10 cellular contexts compared by ENCODE assay signal in genomic region chr3:152383136-152383606, GRCh38.
DNase-seq lines count a peak whose midpoint lies in the region; ATAC-seq and TF ChIP-seq lines count a peak whose summit lies in the region.
"Had no signal": no experiment of that assay in that cellular context is flagged by ENCODE, and none has a peak within 500 bp of the region (broad histone marks: within the 10 kb centered on the region; RNA-seq: fewer than 3 reads in every experiment).

No MANE protein-coding gene starts in this region.

- H3K27me3 Mint-ChIP-seq in nephron (ENCODE audit: low read depth) = no peaks in the 10 kb centered on the region

- no peaks in the 10 kb centered on the region for H3K4me1 ChIP-seq in urinary bladder (ENCODE audit: insufficient read depth)

- no peaks in the 10 kb centered on the region for H3K36me3 Mint-ChIP-seq in nephron (ENCODE audit: low read depth)

- H3K4me3 Mint-ChIP-seq in nephron = no peak overlapping the region

- TF ChIP-seq CTCF in coronary artery (IDR thresholded peaks at IDR 0.05) = no peak
- TF ChIP-seq CTCF in nephron (IDR thresholded peaks at IDR 0.05; ENCODE audit: unreplicated experiment in 3 of 3) = no peak

- H3K4me3 ChIP-seq in coronary artery (peak overlapping the region; percentile 40), urinary bladder (ENCODE audit: low read depth, low read length) (peak overlapping the region; percentile 3)

- no peak for DNase-seq in Right ventricle myocardium inferior (ENCODE audit: missing footprints)
- DNase-seq in left cardiac atrium = no peak
- DNase-seq in coronary artery (ENCODE audit: low spot score) = no peak
- no peak for DNase-seq in DMS153 treated with DMSO at 0.1 percent for 48 hours (lab: John Stamatoyannopoulos, UW; ENCODE audit: unreplicated experiment)
- DNase-seq in putamen (ENCODE audit: low spot score) = no peak
- DNase-seq: AML-193, NCI-H1092 had no signal

- H3K9me3 Mint-ChIP-seq in nephron = no peaks in the 10 kb centered on the region

- peak overlapping the region; percentile 12 to 80 (median 59) for H3K27ac Mint-ChIP-seq in nephron

- no peaks in the 10 kb centered on the region for H3K36me3 ChIP-seq in urinary bladder (ENCODE audit: insufficient read depth)

- WGBS in urinary bladder = 55% methylated on average over 1 of the region's 1 CpG

- ATAC-seq in Right ventricle myocardium inferior (peak; percentile 43), left cardiac atrium (no peak), GM21717 (IDR thresholded peaks at IDR 0.05; ENCODE audit: unreplicated experiment) (no peak)

- H3K27ac ChIP-seq in coronary artery (peak overlapping the region; percentile 44 to 70), urinary bladder (ENCODE audit: low read depth) (no peak overlapping the region)

- intact Hi-C loops in Right ventricle myocardium inferior (cut with DNase I) = loop anchor here (5.0 kb wide), 2 partner anchors 51 to 116 kb away; partner anchors contain the start of gene MBNL1
- intact Hi-C loops in left cardiac atrium (cut with DNase I) = no loop called here

- peaks cover 41% of the 10 kb centered on the region for H3K4me1 Mint-ChIP-seq in nephron
